In genomic region chr19:54181894-54182293, GRCh38 we compare ENCODE assay signal across 2 cellular contexts. TPM values are rescaled to one million over a fixed set of nuclear protein-coding genes. Genes with fewer than 3 reads are reported as not detected.
"Had no signal": no experiment of that assay in that cellular context is flagged by ENCODE, and none has a peak within 500 bp of the region (broad histone marks: within the 10 kb centered on the region; RNA-seq: fewer than 3 reads in every experiment).

No MANE protein-coding gene starts in this region.

RNA-seq across cellular contexts. Expression of gene TMC4, which starts 8.9 kb away (rescaled TPM):
- total RNA-seq: activated naive CD4-positive, alpha-beta T cell treated with anti-CD3 and anti-CD28 coated beads, Interleukin-2, amount 50 U/mL, for 72 hours; activated naive CD8-positive, alpha-beta T cell treated with anti-CD3 and anti-CD28 coated beads for 36 hours had no signal
